Comparison of ENCODE assay signal across 8 cellular contexts in genomic region chr10:45594276-45595157, GRCh38.
A peak's percentile ranks its signal among the peaks of the same experiment; 100 is the strongest.
DNase-seq lines count a peak whose midpoint lies in the region; ATAC-seq, FAIRE-seq and TF ChIP-seq lines count a peak whose summit lies in the region.

No MANE protein-coding gene starts in this region.

- peak; percentile 94 for ATAC-seq in GM21786 (IDR thresholded peaks at IDR 0.05; ENCODE audit: unreplicated experiment)

- peaks cover 3% of the 10 kb centered on the region for H3F3A ChIP-seq in DOHH2 (ENCODE audit: control insufficient read depth, insufficient read depth)

- peaks cover 24% of the 10 kb centered on the region for H3K79me2 ChIP-seq in DOHH2 (ENCODE audit: control insufficient read depth, low read length)
- peaks cover 12% of the 10 kb centered on the region for H3K79me2 ChIP-seq in KMS-11 (ENCODE audit: insufficient read depth, low read depth)

- H3K4me3 ChIP-seq in DOHH2 (ENCODE audit: low read length) (peak overlapping the region; percentile 95), KMS-11 (IDR thresholded peaks at IDR 0.05; ENCODE audit: insufficient read depth, low read depth, low read length) (no peak overlapping the region)

- no peak for FAIRE-seq in RCC 7860 (lab: Jason Lieb, UNC)

- no peaks in the 10 kb centered on the region for H4K20me1 ChIP-seq in DOHH2 (ENCODE audit: control insufficient read depth, insufficient read depth, low read depth, low read length)
- H4K20me1 ChIP-seq in KMS-11 (ENCODE audit: insufficient read depth), result no peaks in the 10 kb centered on the region

- H3K27me3 Mint-ChIP-seq in activated T-helper 2 cell treated with anti-CD3 and anti-CD28 coated beads, Interferon-gamma antibody, Interleukin-2, Interleukin-4, amounts not matched to agents 10 μg/mL and 5 μg/mL and 100 μg/mL, durations not matched to agents 14 hours and 24 hours and 36 hours (ENCODE audit: low read depth), result peaks cover 10% of the 10 kb centered on the region
- peaks cover 22% of the 10 kb centered on the region for H3K27me3 Mint-ChIP-seq in nephron progenitor cell (ENCODE audit: low read depth, poor library complexity)
- peaks cover 4% of the 10 kb centered on the region for H3K27me3 Mint-ChIP-seq in stimulated activated naive CD8-positive, alpha-beta T cell treated with anti-CD3 and anti-CD28 coated beads, Interleukin-15, Interleukin-2, amounts not matched to agents 100 ng/mL and 50 ng/mL, for 24 hours

- peak; percentile 78 for DNase-seq in RCC 7860 (ENCODE audit: low spot score)
- DNase-seq in activated T-helper 2 cell treated with anti-CD3 and anti-CD28 coated beads, Interferon-gamma antibody, Interleukin-2, Interleukin-4, amounts not matched to agents 10 μg/mL and 5 μg/mL and 100 μg/mL, durations not matched to agents 14 hours and 24 hours and 36 hours (ENCODE audit: low spot score), result peak; percentile 88
- DNase-seq in fibroblast of the conjunctiva (ENCODE audit: low read depth), result peak; percentile 82
- peak; percentile 90 for DNase-seq in nephron progenitor cell

- peak overlapping the region; percentile 85 for H3K4me3 Mint-ChIP-seq in activated T-helper 2 cell treated with anti-CD3 and anti-CD28 coated beads, Interferon-gamma antibody, Interleukin-2, Interleukin-4, amounts not matched to agents 10 μg/mL and 5 μg/mL and 100 μg/mL, durations not matched to agents 14 hours and 24 hours and 36 hours (ENCODE audit: low read depth)
- peak overlapping the region; percentile 94 for H3K4me3 Mint-ChIP-seq in nephron progenitor cell
- H3K4me3 Mint-ChIP-seq in stimulated activated naive CD8-positive, alpha-beta T cell treated with anti-CD3 and anti-CD28 coated beads, Interleukin-15, Interleukin-2, amounts not matched to agents 100 ng/mL and 50 ng/mL, for 24 hours, result peak overlapping the region; percentile 91

- H3K27ac ChIP-seq in DOHH2 (ENCODE audit: low read depth, low read length) (no peak overlapping the region), KMS-11 (no peak overlapping the region)

- no peak for TF ChIP-seq CTCF in DOHH2 (IDR thresholded peaks at IDR 0.05; ENCODE audit: low read depth, low read length, poor library complexity, severe bottlenecking)
- no peak for TF ChIP-seq CTCF in KMS-11 (conservative IDR thresholded peaks at IDR 0.05; ENCODE audit: low read depth, low read length)
- TF ChIP-seq CTCF in nephron progenitor cell (IDR thresholded peaks at IDR 0.05), result no peak

- H3K27me3 ChIP-seq in DOHH2 (ENCODE audit: control insufficient read depth, low read length) (no peaks in the 10 kb centered on the region), KMS-11 (ENCODE audit: insufficient read depth, low read depth) (no peaks in the 10 kb centered on the region)

- peaks cover 8% of the 10 kb centered on the region for H3K36me3 ChIP-seq in DOHH2 (ENCODE audit: control insufficient read depth, low read length)
- no peaks in the 10 kb centered on the region for H3K36me3 ChIP-seq in KMS-11 (ENCODE audit: insufficient read depth)

- peak overlapping the region; percentile 78 for H2AFZ ChIP-seq in KMS-11 (ENCODE audit: low read depth)

- peaks cover 7% of the 10 kb centered on the region for H3K9me3 Mint-ChIP-seq in activated T-helper 2 cell treated with anti-CD3 and anti-CD28 coated beads, Interferon-gamma antibody, Interleukin-2, Interleukin-4, amounts not matched to agents 10 μg/mL and 5 μg/mL and 100 μg/mL, durations not matched to agents 14 hours and 24 hours and 36 hours
- peaks cover 8% of the 10 kb centered on the region for H3K9me3 Mint-ChIP-seq in nephron progenitor cell
- H3K9me3 Mint-ChIP-seq in stimulated activated naive CD8-positive, alpha-beta T cell treated with anti-CD3 and anti-CD28 coated beads, Interleukin-15, Interleukin-2, amounts not matched to agents 100 ng/mL and 50 ng/mL, for 24 hours, result peaks cover 4% of the 10 kb centered on the region

- H3K9me3 ChIP-seq in DOHH2 (ENCODE audit: control insufficient read depth, insufficient read depth, low read length), result peaks cover 8% of the 10 kb centered on the region; the same call in 1 of the 2 replicates

- peak overlapping the region; percentile 62 for H3K27ac Mint-ChIP-seq in activated T-helper 2 cell treated with anti-CD3 and anti-CD28 coated beads, Interferon-gamma antibody, Interleukin-2, Interleukin-4, amounts not matched to agents 10 μg/mL and 5 μg/mL and 100 μg/mL, durations not matched to agents 14 hours and 24 hours and 36 hours
- no peak overlapping the region for H3K27ac Mint-ChIP-seq in nephron progenitor cell
- H3K27ac Mint-ChIP-seq in stimulated activated naive CD8-positive, alpha-beta T cell treated with anti-CD3 and anti-CD28 coated beads, Interleukin-15, Interleukin-2, amounts not matched to agents 100 ng/mL and 50 ng/mL, for 24 hours, result peak overlapping the region; percentile 83

- no peaks in the 10 kb centered on the region for H3K9me2 ChIP-seq in DOHH2 (replicated peaks; ENCODE audit: control insufficient read depth, low read length)

- intact Hi-C loops in activated T-helper 2 cell treated with anti-CD3 and anti-CD28 coated beads, Interferon-gamma antibody, Interleukin-2, Interleukin-4, amounts not matched to agents 10 μg/mL and 5 μg/mL and 100 μg/mL, durations not matched to agents 14 hours and 24 hours and 36 hours (cut with micrococcal nuclease), result loop anchor here (5.0 kb wide), 2 partner anchors 78 to 433 kb away; partner anchors contain the start of gene ZFAND4

- H3K36me3 Mint-ChIP-seq in activated T-helper 2 cell treated with anti-CD3 and anti-CD28 coated beads, Interferon-gamma antibody, Interleukin-2, Interleukin-4, amounts not matched to agents 10 μg/mL and 5 μg/mL and 100 μg/mL, durations not matched to agents 14 hours and 24 hours and 36 hours (ENCODE audit: low read depth), result peaks cover 14% of the 10 kb centered on the region
- H3K36me3 Mint-ChIP-seq in nephron progenitor cell (ENCODE audit: low read depth), result peaks cover 14% of the 10 kb centered on the region
- peaks cover 15% of the 10 kb centered on the region for H3K36me3 Mint-ChIP-seq in stimulated activated naive CD8-positive, alpha-beta T cell treated with anti-CD3 and anti-CD28 coated beads, Interleukin-15, Interleukin-2, amounts not matched to agents 100 ng/mL and 50 ng/mL, for 24 hours (ENCODE audit: low read depth)

- peaks cover 29% of the 10 kb centered on the region for H3K4me1 ChIP-seq in DOHH2 (ENCODE audit: control insufficient read depth, low read length)
- peaks cover 16% of the 10 kb centered on the region for H3K4me1 ChIP-seq in KMS-11 (ENCODE audit: low read depth, poor library complexity, severe bottlenecking)

- peak overlapping the region; percentile 41; the same call in 1 of the 2 replicates for H3K9ac ChIP-seq in KMS-11

- peak overlapping the region; percentile 72 for H3K4me2 ChIP-seq in DOHH2 (ENCODE audit: low read length)
- peak overlapping the region; percentile 82 for H3K4me2 ChIP-seq in KMS-11

- peaks cover 24% of the 10 kb centered on the region for H3K4me1 Mint-ChIP-seq in activated T-helper 2 cell treated with anti-CD3 and anti-CD28 coated beads, Interferon-gamma antibody, Interleukin-2, Interleukin-4, amounts not matched to agents 10 μg/mL and 5 μg/mL and 100 μg/mL, durations not matched to agents 14 hours and 24 hours and 36 hours (ENCODE audit: low read depth)
- H3K4me1 Mint-ChIP-seq in nephron progenitor cell, result peaks cover 33% of the 10 kb centered on the region
- peaks cover 46% of the 10 kb centered on the region for H3K4me1 Mint-ChIP-seq in stimulated activated naive CD8-positive, alpha-beta T cell treated with anti-CD3 and anti-CD28 coated beads, Interleukin-15, Interleukin-2, amounts not matched to agents 100 ng/mL and 50 ng/mL, for 24 hours (ENCODE audit: low read depth)
